Comparison of ENCODE assay signal across 8 cellular contexts in the genomic region with DNA sequence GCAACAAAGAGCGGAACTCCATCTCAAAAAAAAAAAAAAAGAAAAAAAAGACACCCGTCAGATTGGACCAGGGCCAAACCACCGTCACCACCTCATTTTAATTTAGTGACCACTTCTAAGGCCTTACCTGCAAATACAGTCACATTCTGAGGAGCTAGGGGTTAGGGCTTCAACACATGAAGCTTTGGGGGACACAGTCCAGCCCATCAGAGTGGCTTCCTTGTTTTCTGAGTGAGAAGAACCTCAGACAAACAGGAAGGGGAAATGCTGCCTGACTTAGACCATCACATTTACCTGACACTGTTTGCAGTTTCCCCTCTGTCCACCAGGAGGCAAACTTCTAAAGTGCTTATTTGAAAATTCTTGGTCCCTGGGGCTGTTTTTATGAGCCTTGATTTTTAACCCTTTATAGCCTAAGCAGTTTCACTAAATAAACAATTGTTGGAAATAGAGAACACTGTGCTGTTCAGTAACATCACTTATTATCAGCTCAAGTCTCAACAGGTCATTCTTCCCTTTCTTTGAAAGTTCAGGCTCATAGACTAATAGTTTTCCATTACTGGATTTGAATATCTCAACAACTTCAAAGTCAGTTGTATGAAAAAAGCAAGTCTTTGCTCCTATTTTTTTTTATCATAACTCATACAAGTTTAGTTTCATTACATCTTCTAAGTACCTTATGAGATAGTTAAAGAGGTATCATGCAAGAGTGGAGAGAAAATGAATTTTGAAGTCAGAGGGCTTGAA.
DNase-seq lines count a peak whose midpoint lies in the region; ATAC-seq and TF ChIP-seq lines count a peak whose summit lies in the region.

No MANE protein-coding gene starts in this region.

- H3K4me3 Mint-ChIP-seq in activated B cell treated with CpG ODN at 0.5 μM for 24 hours: peak overlapping the region; percentile 48

- H3K27me3 Mint-ChIP-seq in activated B cell treated with CpG ODN at 0.5 μM for 24 hours: peaks cover 2% of the 10 kb centered on the region

- H3K4me3 ChIP-seq in cardiac fibroblast (replicated peaks in 1 of 2; ENCODE audit: low read depth in 2 of 2, low read length in 2 of 2): no peak overlapping the region

- H3K27ac Mint-ChIP-seq in activated B cell treated with CpG ODN at 0.5 μM for 24 hours: no peak overlapping the region

- DNase-seq in GM10266 (ENCODE audit: extremely low spot score): peak; percentile 75
- peak; percentile 33 for DNase-seq in NCI-H2171 treated with DMSO at 0.1 percent for 48 hours (lab: John Stamatoyannopoulos, UW)
- no peak for DNase-seq in activated B cell treated with CpG ODN at 0.5 μM for 24 hours
- peak; percentile 82 to 86 for DNase-seq in cardiac fibroblast (ENCODE audit: low read depth in 2 of 2)
- peak; percentile 40 to 71 for DNase-seq in left colon
- DNase-seq in stimulated activated CD4-positive, alpha-beta T cell treated with anti-CD3 and anti-CD28 coated beads, Interleukin-4, amount 100 ng/mL, for 4 hours: peak; percentile 35 to 45
- no peak for DNase-seq in HPDE6-E6E7 (ENCODE audit: extremely low spot score)

- ATAC-seq in HG02642 (IDR thresholded peaks at IDR 0.05; ENCODE audit: poor library complexity, unreplicated experiment) (peak; percentile 83), activated B cell treated with CpG ODN at 0.5 μM for 24 hours (ENCODE audit: low read depth) (peak; percentile 82), left colon (peak; percentile 61)

- no peaks in the 10 kb centered on the region for H3K9me3 Mint-ChIP-seq in activated B cell treated with CpG ODN at 0.5 μM for 24 hours

- POLR2A ChIA-PET in activated B cell treated with CpG ODN at 0.5 μM for 24 hours (lab: Charles Lee): no interaction called here

- H3K4me1 Mint-ChIP-seq in activated B cell treated with CpG ODN at 0.5 μM for 24 hours: peaks cover 6% of the 10 kb centered on the region

- intact Hi-C loops in activated B cell treated with CpG ODN at 0.5 μM for 24 hours (cut with micrococcal nuclease) (loop anchor here (1.0 to 5.0 kb wide), 4 partner anchors 216 to 305 kb away; a partner anchor contains a TSS), left colon (cut with DNase I, micrococcal nuclease) (no loop called here)

- TF ChIP-seq CTCF in GM10266 (IDR thresholded peaks at IDR 0.05; ENCODE audit: control insufficient read depth, insufficient read depth, low read depth, missing control alignments) (peak; percentile 73), activated B cell treated with CpG ODN at 0.5 μM for 24 hours (IDR thresholded peaks at IDR 0.05) (no peak), cardiac fibroblast (IDR thresholded peaks at IDR 0.05; ENCODE audit: low read depth, low read length) (peak; percentile 84)

- no peaks in the 10 kb centered on the region for H3K36me3 Mint-ChIP-seq in activated B cell treated with CpG ODN at 0.5 μM for 24 hours (ENCODE audit: low read depth)

- CTCF ChIA-PET in activated B cell treated with CpG ODN at 0.5 μM for 24 hours (lab: Charles Lee): interaction anchor here (0.8 to 3.2 kb wide), 4 partner anchors 14 to 298 kb away, joined by 3 to 15 read pairs (median 6); no protein-coding TSS in a partner anchor

Comparison
In these comparisons a context has a peak if more than half of its experiments do, and no peak if none do; other contexts are left out.
1. DNase-seq: peak in GM10266 (single experiment), NCI-H2171 treated with DMSO at 0.1 percent for 48 hours (single experiment), cardiac fibroblast (2 of 2), left colon (2 of 2) and stimulated activated CD4-positive, alpha-beta T cell treated with anti-CD3 and anti-CD28 coated beads, Interleukin-4, amount 100 ng/mL, for 4 hours (2 of 2); none in activated B cell treated with CpG ODN at 0.5 μM for 24 hours (single experiment) and HPDE6-E6E7 (single experiment).
2. Peak in every context shown above with its lines, with median percentiles within 50 percentile points of each other: ATAC-seq.